ENCODE assay signal across 17 cellular contexts in genomic region chr12:121034906-121035305, GRCh38. TPM values are rescaled to one million over a fixed set of nuclear protein-coding genes. Genes with fewer than 3 reads are reported as not detected.
DNase-seq lines count a peak whose midpoint lies in the region; ATAC-seq and TF ChIP-seq lines count a peak whose summit lies in the region.
"Had no signal": no experiment of that assay in that cellular context is flagged by ENCODE, and none has a peak within 500 bp of the region (broad histone marks: within the 10 kb centered on the region; RNA-seq: fewer than 3 reads in every experiment).

No MANE protein-coding gene starts in this region.

- no peaks in the 10 kb centered on the region for H3K27me3 ChIP-seq in transverse colon
- H3K27me3 ChIP-seq: cardiac muscle cell, foreskin keratinocyte, Peyer's patch, thyroid gland had no signal

- H3K27me3 Mint-ChIP-seq in activated naive CD4-positive, alpha-beta T cell treated with anti-CD3 and anti-CD28 coated beads, Interleukin-2, amount 10 ng/mL, durations not matched to agents 7 days and 5 days = no peaks in the 10 kb centered on the region
- H3K27me3 Mint-ChIP-seq in T-helper 17 cell = no peaks in the 10 kb centered on the region

- CTCF ChIA-PET in activated naive CD4-positive, alpha-beta T cell treated with anti-CD3 and anti-CD28 coated beads, Interleukin-2, amount 10 ng/mL, durations not matched to agents 7 days and 5 days (lab: Charles Lee) = interaction anchor here (1.0 to 5.6 kb wide), 2 partner anchors 25 to 62 kb away, joined by 3 to 32 read pairs; no protein-coding TSS in a partner anchor

- intact Hi-C loops in transverse colon (cut with DNase I; ENCODE audit: low total_unique reads) = no loop called here

- no peak overlapping the region for H3K4me3 ChIP-seq in transverse colon
- H3K4me3 ChIP-seq: cardiac muscle cell, Peyer's patch, thyroid gland had no signal

- no peaks in the 10 kb centered on the region for H3K36me3 ChIP-seq in transverse colon
- H3K36me3 ChIP-seq: cardiac muscle cell, Peyer's patch, thyroid gland had no signal

- peak overlapping the region; percentile 87 for H3K27ac ChIP-seq in epithelial cell of prostate
- H3K27ac ChIP-seq in transverse colon = peak overlapping the region in 3 of 4 donors; percentile 39 to 53 (median 46)
- H3K27ac ChIP-seq: cardiac muscle cell, Peyer's patch, thyroid gland had no signal

- TF ChIP-seq EP300 in transverse colon (IDR thresholded peaks at IDR 0.05; ENCODE audit: low read depth) = no peak

- no peak for ATAC-seq in T-helper 17 cell
- ATAC-seq: foreskin keratinocyte had no signal

- peaks cover 0 to 19% (median 5%) of the 10 kb centered on the region in 4 donors for H3K4me1 ChIP-seq in transverse colon

- H3K36me3 Mint-ChIP-seq in activated naive CD4-positive, alpha-beta T cell treated with anti-CD3 and anti-CD28 coated beads, Interleukin-2, amount 10 ng/mL, durations not matched to agents 7 days and 5 days = peaks cover 37% of the 10 kb centered on the region
- peaks cover 6% of the 10 kb centered on the region for H3K36me3 Mint-ChIP-seq in T-helper 17 cell (ENCODE audit: low read depth)

- no peak for TF ChIP-seq POLR2A in transverse colon (IDR thresholded peaks at IDR 0.05)

- peak overlapping the region; percentile 93 for H3K27ac Mint-ChIP-seq in activated naive CD4-positive, alpha-beta T cell treated with anti-CD3 and anti-CD28 coated beads, Interleukin-2, amount 10 ng/mL, durations not matched to agents 7 days and 5 days
- H3K27ac Mint-ChIP-seq in T-helper 17 cell = peak overlapping the region; percentile 95

- no peak for DNase-seq in activated naive CD4-positive, alpha-beta T cell treated with anti-CD3 and anti-CD28 coated beads, Interleukin-2, amount 10 ng/mL, durations not matched to agents 7 days and 5 days
- DNase-seq in activated naive CD4-positive, alpha-beta T cell (lab: John Stamatoyannopoulos, UW) = no peak
- no peak for DNase-seq in T-helper 17 cell
- DNase-seq in epithelial cell of prostate (ENCODE audit: low read depth, low spot score) = no peak
- no peak for DNase-seq in transverse colon
- no peak for DNase-seq in kidney glomerular epithelial cell (lab: John Stamatoyannopoulos, UW)
- DNase-seq in SW480 (ENCODE audit: low spot score) = no peak
- no peak for DNase-seq in NCI-H345 treated with DMSO at 0.1 percent for 48 hours (lab: John Stamatoyannopoulos, UW; ENCODE audit: unreplicated experiment)
- DNase-seq: foreskin keratinocyte; NCI-H187; NCI-H524 treated with DMSO at 0.1 percent for 48 hours; Peyer's patch; stimulated activated CD4-positive, alpha-beta T cell treated with anti-CD3 and anti-CD28 coated beads, Interleukin-1b, Interleukin-23, amount 100 ng/mL, for 48 hours; thyroid gland had no signal

- in situ Hi-C loops in transverse colon (cut with MboI; ENCODE audit: low pct_ligation_motif_present in 1 of 4, low pct_unique_long_range_greater_than_20kb in 1 of 4, low sequenced_read_pairs in 3 of 4) = no loop called here

- 94% methylated on average over 3 to 7 of the region's 7 CpGs for WGBS in transverse colon (ENCODE audit: low coverage in 1 of 2), 2 donors

- no peak for TF ChIP-seq CTCF in transverse colon (IDR thresholded peaks at IDR 0.05)

- peaks cover 72% of the 10 kb centered on the region for H3K4me1 Mint-ChIP-seq in activated naive CD4-positive, alpha-beta T cell treated with anti-CD3 and anti-CD28 coated beads, Interleukin-2, amount 10 ng/mL, durations not matched to agents 7 days and 5 days
- peaks cover 47% of the 10 kb centered on the region for H3K4me1 Mint-ChIP-seq in T-helper 17 cell

- peaks cover 5% of the 10 kb centered on the region for H3K9me3 Mint-ChIP-seq in activated naive CD4-positive, alpha-beta T cell treated with anti-CD3 and anti-CD28 coated beads, Interleukin-2, amount 10 ng/mL, durations not matched to agents 7 days and 5 days

- H3K4me3 Mint-ChIP-seq in activated naive CD4-positive, alpha-beta T cell treated with anti-CD3 and anti-CD28 coated beads, Interleukin-2, amount 10 ng/mL, durations not matched to agents 7 days and 5 days = peak overlapping the region; percentile 5
- H3K4me3 Mint-ChIP-seq in T-helper 17 cell = peak overlapping the region; percentile 70

- H3K9me3 ChIP-seq in T-helper 17 cell (ENCODE audit: control insufficient read depth, low read length, poor library complexity, severe bottlenecking) (no peaks in the 10 kb centered on the region), transverse colon (no peaks in the 10 kb centered on the region)
- H3K9me3 ChIP-seq: thyroid gland had no signal

RNA-seq across cellular contexts. Expression of gene OASL, which starts 4.1 kb away (rescaled TPM):
- total RNA-seq in T-helper 17 cell = 10 to 100 TPM; 18.8 to 30.3 TPM
- total RNA-seq in transverse colon = 10 to 100 TPM in 2 of 4 donors, 1 to 10 TPM in 2; 5.2 to 18.7 (median 11.5) TPM
- total RNA-seq: cardiac muscle cell had no signal

RNA-seq across cellular contexts. Expression of gene C12orf43, which starts 18.6 kb away (rescaled TPM):
- total RNA-seq in T-helper 17 cell = 10 to 100 TPM; 16.1 to 17.3 TPM
- 10 to 100 TPM in 2 of 4 donors, 1 to 10 TPM in 2; 7.0 to 32.2 (median 18.0) TPM for total RNA-seq in transverse colon

RNA-seq across cellular contexts. Expression of gene HNF1A, which starts 56.6 kb away (rescaled TPM):
- total RNA-seq in T-helper 17 cell = not detected
- total RNA-seq in transverse colon = 10 to 100 TPM; 16.5 to 71.4 (median 23.6) TPM
- total RNA-seq: cardiac muscle cell; foreskin keratinocyte; myocyte; T-helper 2 cell treated with Interferon-gamma antibody and Interleukin-4, amounts not matched to agents 100 ng/mL and 5 ng/mL, for 36 hours; thyroid gland had no signal

Comparison
In these comparisons a context has a peak if more than half of its experiments do, and no peak if none do; other contexts are left out.
1. RNA of gene HNF1A, which starts 56.6 kb away (total RNA-seq): 16.5 to 71.4 TPM in transverse colon; not detected in T-helper 17 cell; every median in the first group is over 10 times any median in the second.